In the genomic region with DNA sequence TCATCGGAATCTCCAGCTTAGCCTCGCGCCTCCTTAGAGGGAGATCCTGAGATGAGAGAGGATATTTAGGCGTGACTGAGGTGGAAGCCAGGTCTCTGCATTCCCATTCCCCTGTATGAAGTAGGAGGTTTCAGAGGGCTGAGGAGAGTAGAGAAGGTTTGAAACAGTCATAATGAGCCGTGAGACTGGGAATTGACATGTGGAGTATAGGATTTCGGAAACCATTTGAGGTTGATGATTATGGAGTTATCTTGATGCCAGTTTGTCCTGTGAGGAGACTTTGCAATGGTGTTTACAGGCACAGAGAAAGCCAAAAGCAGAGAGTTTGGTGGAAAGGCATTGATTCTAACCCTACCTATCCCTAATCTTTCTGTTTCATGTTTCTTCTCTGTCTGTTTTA, we compare ENCODE assay signal across 8 cellular contexts. TPM values are rescaled to one million over a fixed set of nuclear protein-coding genes. Genes with fewer than 3 reads are reported as not detected.
DNase-seq lines count a peak whose midpoint lies in the region; ATAC-seq and TF ChIP-seq lines count a peak whose summit lies in the region.

No MANE protein-coding gene starts in this region.

- peak overlapping the region; percentile 9 for H3K9ac ChIP-seq in adipocyte (ENCODE audit: low read length)

- no peak for ATAC-seq in right lobe of liver
- no peak for ATAC-seq in GM21447 (IDR thresholded peaks at IDR 0.05; ENCODE audit: unreplicated experiment)

- H3K27ac Mint-ChIP-seq in activated naive CD4-positive, alpha-beta T cell treated with anti-CD3 and anti-CD28 coated beads for 36 hours: no peak overlapping the region

- TF ChIP-seq POLR2A in right lobe of liver (IDR thresholded peaks at IDR 0.05): no peak
- TF ChIP-seq POLR2A in tibial nerve (IDR thresholded peaks at IDR 0.05): no peak

- no peaks in the 10 kb centered on the region for H3K9me3 Mint-ChIP-seq in activated naive CD4-positive, alpha-beta T cell treated with anti-CD3 and anti-CD28 coated beads for 36 hours

- TF ChIP-seq CTCF in right lobe of liver (IDR thresholded peaks at IDR 0.05): no peak
- no peak for TF ChIP-seq CTCF in tibial nerve (IDR thresholded peaks at IDR 0.05)

- H3K9me3 ChIP-seq in adipocyte (ENCODE audit: control insufficient read depth, low read length) (no peaks in the 10 kb centered on the region), right lobe of liver (no peaks in the 10 kb centered on the region), tibial nerve (no peaks in the 10 kb centered on the region)

- H3K27me3 ChIP-seq in adipocyte (replicated peaks; ENCODE audit: control insufficient read depth, insufficient read depth, low read length) (no peaks in the 10 kb centered on the region), right lobe of liver (no peaks in the 10 kb centered on the region), tibial nerve (no peaks in the 10 kb centered on the region)

- no peaks in the 10 kb centered on the region for H3K36me3 ChIP-seq in adipocyte (ENCODE audit: control insufficient read depth, insufficient read depth, low read length, severe bottlenecking)
- H3K36me3 ChIP-seq in right lobe of liver: no peaks in the 10 kb centered on the region
- no peaks in the 10 kb centered on the region for H3K36me3 ChIP-seq in tibial nerve

- no peak for DNase-seq in activated naive CD4-positive, alpha-beta T cell treated with anti-CD3 and anti-CD28 coated beads for 36 hours
- no peak for DNase-seq in activated naive CD4-positive, alpha-beta T cell (lab: John Stamatoyannopoulos, UW)
- DNase-seq in adipocyte (ENCODE audit: low read depth) (no peak), right lobe of liver (no peak), tibial nerve (ENCODE audit: low spot score in 2 of 2) (no peak), GM19240 (ENCODE audit: insufficient read length, low spot score) (no peak), NCI-H2227 (lab: John Stamatoyannopoulos, UW; ENCODE audit: unreplicated experiment) (no peak)

- no peaks in the 10 kb centered on the region for H3K36me3 Mint-ChIP-seq in activated naive CD4-positive, alpha-beta T cell treated with anti-CD3 and anti-CD28 coated beads for 36 hours (ENCODE audit: low read depth)

- peaks cover 42% of the 10 kb centered on the region for H3K4me1 Mint-ChIP-seq in activated naive CD4-positive, alpha-beta T cell treated with anti-CD3 and anti-CD28 coated beads for 36 hours (ENCODE audit: low read depth)

- H3K27me3 Mint-ChIP-seq in activated naive CD4-positive, alpha-beta T cell treated with anti-CD3 and anti-CD28 coated beads for 36 hours (ENCODE audit: low read depth): peaks cover 2% of the 10 kb centered on the region

- intact Hi-C loops in activated naive CD4-positive, alpha-beta T cell treated with anti-CD3 and anti-CD28 coated beads for 36 hours (cut with micrococcal nuclease): no loop called here
- intact Hi-C loops in right lobe of liver (cut with DNase I): no loop called here

- H3K27ac ChIP-seq in right lobe of liver: no peak overlapping the region
- H3K27ac ChIP-seq in tibial nerve: peak overlapping the region in 1 of 4 donors; percentile 80

- peaks cover 14% of the 10 kb centered on the region for H3K4me1 ChIP-seq in adipocyte (ENCODE audit: control insufficient read depth, insufficient read depth, low read length)
- H3K4me1 ChIP-seq in right lobe of liver: peaks cover 0 to 3% (median 0%) of the 10 kb centered on the region in 4 donors
- peaks cover 0 to 17% (median 0%) of the 10 kb centered on the region in 4 donors for H3K4me1 ChIP-seq in tibial nerve

- CTCF ChIA-PET in activated naive CD4-positive, alpha-beta T cell treated with anti-CD3 and anti-CD28 coated beads for 36 hours (lab: Charles Lee): no interaction called here

- H3K4me3 ChIP-seq in adipocyte (ENCODE audit: low read length) (peak overlapping the region; percentile 68), right lobe of liver (peak overlapping the region; percentile 40 to 61 (median 58)), tibial nerve (peak overlapping the region; percentile 23 to 72 (median 50))

- WGBS in right lobe of liver (ENCODE audit: insufficient coverage, low coverage, low lambda C conversion rate, missing lambda C conversion rate): 48% methylated on average over 6 of the region's 6 CpGs
- 41 to 64% methylated on average over 6 of the region's 6 CpGs for WGBS in tibial nerve, 2 donors

- peak overlapping the region; percentile 55 for H3K4me3 Mint-ChIP-seq in activated naive CD4-positive, alpha-beta T cell treated with anti-CD3 and anti-CD28 coated beads for 36 hours

- no peak for TF ChIP-seq EP300 in tibial nerve (IDR thresholded peaks at IDR 0.05)

RNA-seq across cellular contexts. Expression of a gene that starts 2.0 kb away (rescaled TPM):
- under 1 TPM; 0.79 to 0.99 TPM for total RNA-seq in activated naive CD4-positive, alpha-beta T cell treated with anti-CD3 and anti-CD28 coated beads for 36 hours
- total RNA-seq in right lobe of liver (1 to 10 TPM; 4.8 to 7.1 (median 5.7) TPM), tibial nerve (100 to 1,000 TPM in 1 of 4 donors, 10 to 100 TPM in 3; 35.6 to 106 (median 72.9) TPM)

RNA-seq across cellular contexts. Expression of a gene that starts 30.4 kb away (rescaled TPM):
- total RNA-seq in activated naive CD4-positive, alpha-beta T cell treated with anti-CD3 and anti-CD28 coated beads for 36 hours: 1 to 10 TPM in 1 of 2 experiments, under 1 TPM in 1; 0.94 to 1.9 TPM
- total RNA-seq in right lobe of liver (1 to 10 TPM in 5 of 6 experiments, under 1 TPM in 1; 0.86 to 3.1 (median 2.2) TPM), tibial nerve (10 to 100 TPM in 1 of 4 donors, 1 to 10 TPM in 3; 3.1 to 16.2 (median 4.6) TPM)

Comparison
In these comparisons a context has a peak if more than half of its experiments do, and no peak if none do; other contexts are left out.
1. RNA of a gene that starts 2.0 kb away (total RNA-seq): 35.6 to 106 TPM in tibial nerve; 4.8 to 7.1 TPM in right lobe of liver and 0.79 to 0.99 TPM in activated naive CD4-positive, alpha-beta T cell treated with anti-CD3 and anti-CD28 coated beads for 36 hours; every median in the first group is over 4 times any median in the second.
2. Peak in every context shown above with its lines, with median percentiles within 50 percentile points of each other: H3K4me3 ChIP-seq.